In genomic region chr2:190637903-190638618, GRCh38 we compare ENCODE assay signal across 10 cellular contexts. TPM values are rescaled to one million over a fixed set of nuclear protein-coding genes. Genes with fewer than 3 reads are reported as not detected.
DNase-seq lines count a peak whose midpoint lies in the region; ATAC-seq and TF ChIP-seq lines count a peak whose summit lies in the region.
"Had no signal": no experiment of that assay in that cellular context is flagged by ENCODE, and none has a peak within 500 bp of the region (broad histone marks: within the 10 kb centered on the region; RNA-seq: fewer than 3 reads in every experiment).

No MANE protein-coding gene starts in this region.

- WGBS in esophagus squamous epithelium, 2 donors, result 64 to 65% methylated on average over 8 of the region's 8 CpGs
- 45 to 68% methylated on average over 8 of the region's 8 CpGs for WGBS in upper lobe of left lung, 2 donors

- peaks cover 20 to 28% (median 25%) of the 10 kb centered on the region in 3 donors for H3K4me1 ChIP-seq in esophagus squamous epithelium
- H3K4me1 ChIP-seq in upper lobe of left lung, result peaks cover 0 to 18% (median 12%) of the 10 kb centered on the region in 4 donors

- ATAC-seq in SK-N-SH treated with all-trans-retinoic acid at 6 μM for 48 hours (peak; percentile 39), upper lobe of left lung (ENCODE audit: low FRiP score in 2 of 2) (peak in 1 of 2 donors; percentile 19), HG03342 (IDR thresholded peaks at IDR 0.05; ENCODE audit: unreplicated experiment) (no peak), HG03280 (IDR thresholded peaks at IDR 0.05; ENCODE audit: unreplicated experiment) (no peak)

- intact Hi-C loops in esophagus squamous epithelium (cut with DNase I), result loop anchor here (10.0 kb wide), 1 partner anchor 103 kb away; the partner anchor contains the start of gene NEMP2

- H3K9me2 ChIP-seq in neural cell (ENCODE audit: insufficient read depth, low read length), result no peaks in the 10 kb centered on the region

- H3K36me3 ChIP-seq in esophagus squamous epithelium (no peaks in the 10 kb centered on the region), neural cell (ENCODE audit: insufficient read depth, low read length) (no peaks in the 10 kb centered on the region), upper lobe of left lung (no peaks in the 10 kb centered on the region)

- H3F3A ChIP-seq in neural cell (ENCODE audit: insufficient read depth, low read length, poor library complexity, severe bottlenecking), result no peaks in the 10 kb centered on the region

- no peaks in the 10 kb centered on the region for H3K9me3 ChIP-seq in esophagus squamous epithelium
- H3K9me3 ChIP-seq in neural cell (ENCODE audit: low read length), result no peaks in the 10 kb centered on the region
- H3K9me3 ChIP-seq in upper lobe of left lung, result no peaks in the 10 kb centered on the region

- H3K4me3 ChIP-seq in esophagus squamous epithelium (no peak overlapping the region), neural cell (ENCODE audit: low read length) (peak overlapping the region; percentile 21), upper lobe of left lung (no peak overlapping the region)

- DNase-seq in esophagus squamous epithelium (lab: John Stamatoyannopoulos, UW) (no peak), upper lobe of left lung (peak in 1 of 2 donors; percentile 63), NCI-H510A (lab: John Stamatoyannopoulos, UW) (no peak)
- DNase-seq: immature natural killer cell; NCI-H1436; stimulated activated CD4-positive, alpha-beta T cell treated with anti-CD3 and anti-CD28 coated beads, Interleukin-2, amount 100 ng/mL, for 48 hours had no signal

- no peak for TF ChIP-seq POLR2A in esophagus squamous epithelium (IDR thresholded peaks at IDR 0.05)
- TF ChIP-seq POLR2A in upper lobe of left lung (IDR thresholded peaks at IDR 0.05), result no peak

- H4K20me1 ChIP-seq in neural cell (ENCODE audit: insufficient read depth), result no peaks in the 10 kb centered on the region

- H3K27me3 ChIP-seq in esophagus squamous epithelium, result no peaks in the 10 kb centered on the region
- H3K27me3 ChIP-seq in neural cell (ENCODE audit: insufficient read depth, low read depth, low read length), result no peaks in the 10 kb centered on the region
- H3K27me3 ChIP-seq in upper lobe of left lung, result no peaks in the 10 kb centered on the region

- TF ChIP-seq CTCF in esophagus squamous epithelium (IDR thresholded peaks at IDR 0.05), result no peak
- TF ChIP-seq CTCF in neural cell (IDR thresholded peaks at IDR 0.05; ENCODE audit: poor library complexity, severe bottlenecking), result no peak
- no peak for TF ChIP-seq CTCF in upper lobe of left lung (IDR thresholded peaks at IDR 0.05)

- peak overlapping the region in 3 of 4 donors; percentile 67 to 78 (median 67) for H3K27ac ChIP-seq in esophagus squamous epithelium
- no peak overlapping the region for H3K27ac ChIP-seq in neural cell (ENCODE audit: low read length)
- H3K27ac ChIP-seq in upper lobe of left lung, result peak overlapping the region in 3 of 4 donors; percentile 4 to 43 (median 11)

- H3K79me2 ChIP-seq in neural cell (replicated peaks; ENCODE audit: insufficient read depth, low read length), result no peaks in the 10 kb centered on the region

- H2AFZ ChIP-seq in neural cell (ENCODE audit: low read depth, low read length), result no peak overlapping the region

- H3K4me2 ChIP-seq in neural cell (ENCODE audit: low read length), result no peak overlapping the region

- TF ChIP-seq RAD21 in neural cell (conservative IDR thresholded peaks at IDR 0.05), result no peak

- TF ChIP-seq EP300 in neural cell (conservative IDR thresholded peaks at IDR 0.05; ENCODE audit: poor library complexity, severe bottlenecking) (no peak), upper lobe of left lung (IDR thresholded peaks at IDR 0.05) (no peak)

- no peak overlapping the region for H3K9ac ChIP-seq in neural cell (ENCODE audit: low read length)

TF ChIP-seq in SK-N-SH treated with all-trans-retinoic acid at 6 μM for 48 hours, 23 proteins besides CTCF, POLR2A, EP300 and RAD21:
- TF ChIP-seq ZFP3 (CRISPR knock-in tag; IDR thresholded peaks at IDR 0.05) (peak; percentile 80), ZFP30 (CRISPR knock-in tag; IDR thresholded peaks at IDR 0.05) (no peak), RARB (CRISPR knock-in tag; IDR thresholded peaks at IDR 0.05) (no peak)
TF ChIP-seq in SK-N-SH treated with all-trans-retinoic acid at 6 μM for 48 hours: peak in this region for 1.

TF ChIP-seq in neural cell, 6 proteins besides CTCF, POLR2A, EP300 and RAD21:
- no peak for TF ChIP-seq SMC3 (conservative IDR thresholded peaks at IDR 0.05; ENCODE audit: poor library complexity)

RNA-seq across cellular contexts. Expression of gene NAB1, which starts 10.8 kb away (rescaled TPM):
- 10 to 100 TPM; 36.7 to 69.8 (median 67.7) TPM for total RNA-seq in esophagus squamous epithelium
- 39.6 and 49.8 TPM in 2 replicates for polyA plus RNA-seq in neural cell
- polyA minus RNA-seq in neural cell, result 55.8 and 59.4 TPM in 2 replicates
- total RNA-seq in upper lobe of left lung, result 10 to 100 TPM; 28.4 to 53.5 (median 36.6) TPM
